15 cellular contexts compared by ENCODE assay signal in genomic region chr11:1302041-1302460, GRCh38. TPM values are rescaled to one million over a fixed set of nuclear protein-coding genes. Genes with fewer than 3 reads are reported as not detected.
DNase-seq lines count a peak whose midpoint lies in the region; ATAC-seq and TF ChIP-seq lines count a peak whose summit lies in the region.
"Had no signal": no experiment of that assay in that cellular context is flagged by ENCODE, and none has a peak within 500 bp of the region (broad histone marks: within the 10 kb centered on the region; RNA-seq: fewer than 3 reads in every experiment).

No MANE protein-coding gene starts in this region.

- peak; percentile 22 for DNase-seq in colonic mucosa
- no peak for DNase-seq in lower lobe of right lung
- peak; percentile 55 to 60 for DNase-seq in suprapubic skin (ENCODE audit: low spot score in 2 of 2)
- DNase-seq in NCI-H2171 (lab: John Stamatoyannopoulos, UW) = no peak
- no peak for DNase-seq in hepatic stellate cell (ENCODE audit: low spot score)
- DNase-seq: activated CD8-positive, alpha-beta T cell treated with anti-CD3 and anti-CD28 coated beads for 36 hours; cerebellar nuclear complex; DMS 273 treated with DMSO at 0.1 percent for 48 hours; GF-D8; naive thymus-derived CD4-positive, alpha-beta T cell had no signal

- peaks cover 93% of the 10 kb centered on the region for H3K79me2 ChIP-seq in Loucy (ENCODE audit: insufficient read depth, low read length)

- H2AFZ ChIP-seq in Loucy (ENCODE audit: low read length) = no peak overlapping the region

- H3K4me1 ChIP-seq in Loucy (ENCODE audit: insufficient read depth, low read length, poor library complexity, severe bottlenecking) (peaks cover 5% of the 10 kb centered on the region), colonic mucosa (peaks cover 42% of the 10 kb centered on the region), lower lobe of right lung (peaks cover 82% of the 10 kb centered on the region), suprapubic skin (peaks cover 89% of the 10 kb centered on the region)

- no peak overlapping the region for H3K4me2 ChIP-seq in Loucy (ENCODE audit: low read depth, low read length, poor library complexity, severe bottlenecking)

- no peak overlapping the region for H3K27ac ChIP-seq in colonic mucosa
- peak overlapping the region; percentile 37 for H3K27ac ChIP-seq in lower lobe of right lung
- H3K27ac ChIP-seq in suprapubic skin = no peak overlapping the region
- H3K27ac ChIP-seq: adrenal gland had no signal

- WGBS in suprapubic skin = 82% methylated on average over 5 of the region's 13 CpGs

- no peak for ATAC-seq in lower lobe of right lung
- no peak; the same call in 2 of the 3 replicates for ATAC-seq in SK-N-SH treated with all-trans-retinoic acid at 6 μM for 48 hours
- ATAC-seq: activated CD8-positive, alpha-beta T cell treated with anti-CD3 and anti-CD28 coated beads for 36 hours; activated T-helper 17 cell treated with anti-CD3 and anti-CD28 coated beads, Interleukin-2, amount 50 U/mL, for 72 hours; naive thymus-derived CD4-positive, alpha-beta T cell; T-cell had no signal

- intact Hi-C loops in colonic mucosa (cut with DNase I) (no loop called here), lower lobe of right lung (cut with DNase I) (no loop called here)

- peaks cover 33% of the 10 kb centered on the region for H4K20me1 ChIP-seq in Loucy (ENCODE audit: insufficient read depth, low read length, poor library complexity, severe bottlenecking)

- H3F3A ChIP-seq in Loucy (ENCODE audit: low read depth) = no peaks in the 10 kb centered on the region

- no peak overlapping the region for H3K4me3 ChIP-seq in Loucy (ENCODE audit: low read length, poor library complexity, severe bottlenecking)
- no peak overlapping the region for H3K4me3 ChIP-seq in colonic mucosa
- no peak overlapping the region for H3K4me3 ChIP-seq in lower lobe of right lung
- no peak overlapping the region for H3K4me3 ChIP-seq in suprapubic skin
- H3K4me3 ChIP-seq: adrenal gland had no signal

- TF ChIP-seq POLR2A in suprapubic skin (IDR thresholded peaks at IDR 0.05) = no peak

- TF ChIP-seq EP300 in suprapubic skin (IDR thresholded peaks at IDR 0.05) = no peak

- H3K27me3 ChIP-seq in Loucy (ENCODE audit: insufficient read depth, low read length, poor library complexity, severe bottlenecking) (no peaks in the 10 kb centered on the region), colonic mucosa (no peaks in the 10 kb centered on the region), lower lobe of right lung (ENCODE audit: low read depth) (no peaks in the 10 kb centered on the region), suprapubic skin (no peaks in the 10 kb centered on the region)
- H3K27me3 ChIP-seq: adrenal gland had no signal

- H3K36me3 ChIP-seq in Loucy (ENCODE audit: insufficient read depth, low read length) (no peaks in the 10 kb centered on the region; the same call in 1 of the 2 replicates), colonic mucosa (no peaks in the 10 kb centered on the region), lower lobe of right lung (peaks cover 26% of the 10 kb centered on the region), suprapubic skin (peaks cover 18% of the 10 kb centered on the region)

- H3K9me3 ChIP-seq in Loucy (ENCODE audit: insufficient read depth, low read depth, low read length) = no peaks in the 10 kb centered on the region
- no peaks in the 10 kb centered on the region for H3K9me3 ChIP-seq in colonic mucosa
- H3K9me3 ChIP-seq in lower lobe of right lung = no peaks in the 10 kb centered on the region
- H3K9me3 ChIP-seq in suprapubic skin = no peaks in the 10 kb centered on the region
- H3K9me3 ChIP-seq: adrenal gland had no signal

- no peaks in the 10 kb centered on the region for H3K9me2 ChIP-seq in Loucy (replicated peaks; ENCODE audit: low read depth, low read length)

- TF ChIP-seq CTCF in Loucy (conservative IDR thresholded peaks at IDR 0.05; ENCODE audit: low read length) (no peak), colonic mucosa (IDR thresholded peaks at IDR 0.05) (no peak), lower lobe of right lung (IDR thresholded peaks at IDR 0.05) (no peak), suprapubic skin (IDR thresholded peaks at IDR 0.05) (no peak)

- H3K9ac ChIP-seq in Loucy (ENCODE audit: low read depth, low read length, poor library complexity, severe bottlenecking) (peak overlapping the region; percentile 29), colonic mucosa (ENCODE audit: low read depth in 2 of 2, low read length in 2 of 2) (no peak overlapping the region)

TF ChIP-seq in SK-N-SH treated with all-trans-retinoic acid at 6 μM for 48 hours, 23 proteins besides CTCF, POLR2A, EP300 and RAD21:
- no peak for TF ChIP-seq CSRNP3 (CRISPR knock-in tag; IDR thresholded peaks at IDR 0.05)
- TF ChIP-seq ZNF565 (CRISPR knock-in tag; conservative IDR thresholded peaks at IDR 0.05; ENCODE audit: low read depth) = no peak
- no peak for TF ChIP-seq ZC3H10 (CRISPR knock-in tag; IDR thresholded peaks at IDR 0.05)
- TF ChIP-seq GLIS3 (CRISPR knock-in tag; IDR thresholded peaks at IDR 0.05) = no peak
- no peak for TF ChIP-seq PPARA (CRISPR knock-in tag; IDR thresholded peaks at IDR 0.05; ENCODE audit: borderline replicate concordance)
- no peak for TF ChIP-seq ESRRG (CRISPR knock-in tag; IDR thresholded peaks at IDR 0.05)
- TF ChIP-seq ISL1 (CRISPR knock-in tag; IDR thresholded peaks at IDR 0.05) = no peak
- TF ChIP-seq TOX (CRISPR knock-in tag; IDR thresholded peaks at IDR 0.05; ENCODE audit: borderline replicate concordance) = no peak
- TF ChIP-seq TCF4 (CRISPR knock-in tag; IDR thresholded peaks at IDR 0.05; ENCODE audit: borderline replicate concordance) = no peak
- TF ChIP-seq PATZ1 (CRISPR knock-in tag; IDR thresholded peaks at IDR 0.05; ENCODE audit: borderline replicate concordance) = no peak
- TF ChIP-seq RARB (CRISPR knock-in tag; IDR thresholded peaks at IDR 0.05) = no peak
- TF ChIP-seq POU6F1 (CRISPR knock-in tag; IDR thresholded peaks at IDR 0.05; ENCODE audit: borderline replicate concordance, low read depth) = no peak
- TF ChIP-seq ZNF70 (CRISPR knock-in tag; IDR thresholded peaks at IDR 0.05) = no peak
- TF ChIP-seq CREB5 (CRISPR knock-in tag; IDR thresholded peaks at IDR 0.05; ENCODE audit: low read depth) = no peak

RNA-seq across cellular contexts. Expression of gene TOLLIP, which starts 7.4 kb away (rescaled TPM):
- 10 to 100 TPM; 49.8 to 59.7 TPM for total RNA-seq in colonic mucosa
- 68.4 TPM for total RNA-seq in lower lobe of right lung
- 100 to 1,000 TPM in 2 of 4 donors, 10 to 100 TPM in 2; 96.6 to 105 (median 100) TPM for total RNA-seq in suprapubic skin

Comparison
In these comparisons a context has a peak if more than half of its experiments do, and no peak if none do; other contexts are left out.
1. DNase-seq: peak in colonic mucosa (single experiment) and suprapubic skin (2 of 2); none in lower lobe of right lung (single experiment), NCI-H2171 (single experiment) and hepatic stellate cell (single experiment).